ENCODE assay signal across 13 cellular contexts in the genomic region with DNA sequence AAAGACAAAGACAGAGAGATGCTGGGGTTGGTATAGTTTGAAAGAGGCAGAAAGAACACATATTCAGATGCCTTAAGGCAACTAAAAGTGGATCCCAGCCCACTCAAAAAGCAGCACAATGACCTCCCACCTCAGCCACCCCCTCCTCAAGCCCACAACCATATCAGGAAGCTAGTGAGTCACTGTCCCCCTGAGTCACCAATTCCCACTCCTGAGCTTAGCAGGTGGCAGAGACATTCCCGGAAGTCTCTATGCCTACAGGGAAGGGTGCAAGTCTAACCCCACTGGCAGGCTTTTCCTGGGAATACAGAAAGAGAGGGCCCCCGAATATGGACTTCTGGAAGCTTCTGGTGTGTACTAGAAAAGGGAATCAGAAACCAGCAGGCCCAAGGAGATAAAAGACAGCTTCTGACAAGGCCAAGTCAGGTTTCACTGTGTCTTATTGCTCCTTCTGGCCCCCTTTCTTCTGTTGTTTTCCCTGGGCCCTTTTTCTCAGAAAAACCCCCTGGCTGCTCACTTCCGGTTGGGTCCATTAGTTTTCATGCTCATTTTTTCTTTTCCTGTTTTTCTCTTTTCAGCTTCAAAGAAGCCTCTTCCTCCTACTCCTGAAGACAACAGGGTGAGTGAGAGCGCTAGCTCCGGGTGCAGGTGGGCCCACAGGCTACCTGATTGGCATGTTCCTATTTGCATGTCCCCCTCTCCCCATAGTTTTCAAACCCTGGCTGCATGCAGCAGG. TPM values are rescaled to one million over a fixed set of nuclear protein-coding genes. Genes with fewer than 3 reads are reported as not detected.
DNase-seq lines count a peak whose midpoint lies in the region; ATAC-seq, FAIRE-seq and TF ChIP-seq lines count a peak whose summit lies in the region.
"Had no signal": no experiment of that assay in that cellular context is flagged by ENCODE, and none has a peak within 500 bp of the region (broad histone marks: within the 10 kb centered on the region; RNA-seq: fewer than 3 reads in every experiment).

No MANE protein-coding gene starts in this region.

- 37 to 67% (median 55%) methylated on average over 5 of the region's 5 CpGs for WGBS in stomach, 5 donors
- 39 to 61% methylated on average over 5 of the region's 5 CpGs for WGBS in body of pancreas, 2 donors

- no peaks in the 10 kb centered on the region for H3K27me3 Mint-ChIP-seq in activated CD4-positive, alpha-beta T cell treated with anti-CD3 and anti-CD28 coated beads, Interleukin-2, amount 10 ng/mL, durations not matched to agents 24 days and 14 days

- no peaks in the 10 kb centered on the region for H3K36me3 ChIP-seq in stomach
- H3K36me3 ChIP-seq in body of pancreas (replicated peaks in 1 of 2; ENCODE audit: insufficient read depth in 1 of 2, low read depth in 2 of 2), result no peaks in the 10 kb centered on the region
- H3K36me3 ChIP-seq: tibial nerve had no signal

- intact Hi-C loops in activated CD4-positive, alpha-beta T cell treated with anti-CD3 and anti-CD28 coated beads, Interleukin-2, amount 10 ng/mL, durations not matched to agents 24 days and 14 days (cut with micrococcal nuclease), result loop anchor here (1.0 to 5.0 kb wide), 5 partner anchors 8 to 297 kb away; no protein-coding TSS in a partner anchor
- intact Hi-C loops in stomach (cut with DNase I; ENCODE audit: low total_unique reads) (no loop called here), body of pancreas (cut with DNase I) (no loop called here)

- H3K9me3 Mint-ChIP-seq in activated CD4-positive, alpha-beta T cell treated with anti-CD3 and anti-CD28 coated beads, Interleukin-2, amount 10 ng/mL, durations not matched to agents 24 days and 14 days, result no peaks in the 10 kb centered on the region

- DNase-seq in GM18507 (ENCODE audit: extremely low spot score, insufficient read length, low read depth) (no peak), astrocyte of the hippocampus (ENCODE audit: low read depth, low spot score) (peak; percentile 5), stomach (no peak), ecto neural progenitor cell (ENCODE audit: low spot score) (no peak), body of pancreas (no peak)
- peak; percentile 86 for DNase-seq in activated CD4-positive, alpha-beta T cell treated with anti-CD3 and anti-CD28 coated beads, Interleukin-2, amount 10 ng/mL, durations not matched to agents 24 days and 14 days
- DNase-seq in stimulated activated CD4-positive, alpha-beta T cell treated with anti-CD3 and anti-CD28 coated beads, Interleukin-4, amount 100 ng/mL, for 4 hours, result peak; percentile 53 to 86
- DNase-seq: IMR-90, NCI-H446 had no signal

- H3K4me1 Mint-ChIP-seq in activated CD4-positive, alpha-beta T cell treated with anti-CD3 and anti-CD28 coated beads, Interleukin-2, amount 10 ng/mL, durations not matched to agents 24 days and 14 days, result peaks cover 86% of the 10 kb centered on the region

- H3K27ac ChIP-seq in stomach (no peak overlapping the region), body of pancreas (no peak overlapping the region)
- H3K27ac ChIP-seq: tibial nerve had no signal

- H3K4me1 ChIP-seq in stomach (no peaks in the 10 kb centered on the region), body of pancreas (no peaks in the 10 kb centered on the region)
- H3K4me1 ChIP-seq: tibial nerve had no signal

- H3K36me3 Mint-ChIP-seq in activated CD4-positive, alpha-beta T cell treated with anti-CD3 and anti-CD28 coated beads, Interleukin-2, amount 10 ng/mL, durations not matched to agents 24 days and 14 days (ENCODE audit: low read depth), result peaks cover 91% of the 10 kb centered on the region

- TF ChIP-seq POLR2A in stomach (IDR thresholded peaks at IDR 0.05) (no peak), body of pancreas (IDR thresholded peaks at IDR 0.05) (no peak)

- peak overlapping the region; percentile 88 for H3K27ac Mint-ChIP-seq in activated CD4-positive, alpha-beta T cell treated with anti-CD3 and anti-CD28 coated beads, Interleukin-2, amount 10 ng/mL, durations not matched to agents 24 days and 14 days

- H3K4me3 ChIP-seq in stomach (no peak overlapping the region), body of pancreas (no peak overlapping the region)
- H3K4me3 ChIP-seq: skin epidermis, tibial nerve had no signal

- TF ChIP-seq CTCF in stomach (IDR thresholded peaks at IDR 0.05) (no peak), body of pancreas (IDR thresholded peaks at IDR 0.05) (no peak)

- H3K27me3 ChIP-seq in stomach, result no peaks in the 10 kb centered on the region
- no peaks in the 10 kb centered on the region for H3K27me3 ChIP-seq in body of pancreas
- H3K27me3 ChIP-seq: tibial nerve had no signal

- TF ChIP-seq EP300 in stomach (IDR thresholded peaks at IDR 0.05), result no peak

- H3K9me3 ChIP-seq in stomach (no peaks in the 10 kb centered on the region), body of pancreas (no peaks in the 10 kb centered on the region)
- H3K9me3 ChIP-seq: tibial nerve had no signal

- peak overlapping the region; percentile 78 for H3K4me3 Mint-ChIP-seq in activated CD4-positive, alpha-beta T cell treated with anti-CD3 and anti-CD28 coated beads, Interleukin-2, amount 10 ng/mL, durations not matched to agents 24 days and 14 days

- ATAC-seq in GM21367 (IDR thresholded peaks at IDR 0.05; ENCODE audit: unreplicated experiment), result no peak
- no peak for ATAC-seq in body of pancreas

- FAIRE-seq in GM18507 (lab: Jason Lieb, UNC), result peak; percentile 58

RNA-seq across cellular contexts. Expression of gene ITK, which starts 36.8 kb away (rescaled TPM):
- total RNA-seq in activated CD4-positive, alpha-beta T cell treated with anti-CD3 and anti-CD28 coated beads, Interleukin-2, amount 10 ng/mL, durations not matched to agents 24 days and 14 days, result 230 and 237 TPM in 2 replicates
- 1 to 10 TPM in 3 of 5 donors, under 1 TPM in 1, not detected in 1; 0.58 to 9.9 (median 6.9) TPM for total RNA-seq in stomach
- 1 to 10 TPM in 1 of 3 donors, under 1 TPM in 2; 0.90 to 2.3 (median 0.93) TPM for polyA plus RNA-seq in stomach
- 1 to 10 TPM in 1 of 2 donors, under 1 TPM in 1; 0.78 to 2.6 TPM for total RNA-seq in body of pancreas
- total RNA-seq: IMR-90 had no signal
- polyA plus RNA-seq: IMR-90 had no signal

RNA-seq across cellular contexts. Expression of gene CYFIP2, which starts 48.5 kb away (rescaled TPM):
- total RNA-seq in activated CD4-positive, alpha-beta T cell treated with anti-CD3 and anti-CD28 coated beads, Interleukin-2, amount 10 ng/mL, durations not matched to agents 24 days and 14 days, result 180 and 193 TPM in 2 replicates
- total RNA-seq in stomach (100 to 1,000 TPM in 2 of 5 donors, 10 to 100 TPM in 3; 19.0 to 162 (median 32.2) TPM), body of pancreas (10 to 100 TPM; 15.6 to 22.1 TPM)
- 10 to 100 TPM; 14.8 to 27.9 (median 19.1) TPM for polyA plus RNA-seq in stomach

RNA-seq across cellular contexts. Expression of gene GARIN3, which starts 51.4 kb away (rescaled TPM):
- total RNA-seq in activated CD4-positive, alpha-beta T cell treated with anti-CD3 and anti-CD28 coated beads, Interleukin-2, amount 10 ng/mL, durations not matched to agents 24 days and 14 days, result 0.19 and 0.36 TPM in 2 replicates
- total RNA-seq in stomach, result not detected
- not detected for polyA plus RNA-seq in stomach
- total RNA-seq in body of pancreas, result not detected
- total RNA-seq: IMR-90, SK-MEL-5, tibial nerve had no signal
- polyA plus RNA-seq: IMR-90 had no signal

Comparison
In these comparisons a context has a peak if more than half of its experiments do, and no peak if none do; other contexts are left out.
1. DNase-seq: peak in activated CD4-positive, alpha-beta T cell treated with anti-CD3 and anti-CD28 coated beads, Interleukin-2, amount 10 ng/mL, durations not matched to agents 24 days and 14 days (single experiment), astrocyte of the hippocampus (single experiment) and stimulated activated CD4-positive, alpha-beta T cell treated with anti-CD3 and anti-CD28 coated beads, Interleukin-4, amount 100 ng/mL, for 4 hours (2 of 2); none in GM18507 (single experiment), stomach (single experiment), ecto neural progenitor cell (single experiment) and body of pancreas (0 of 4).
2. RNA of gene ITK, which starts 36.8 kb away (total RNA-seq): 230 to 237 TPM in activated CD4-positive, alpha-beta T cell treated with anti-CD3 and anti-CD28 coated beads, Interleukin-2, amount 10 ng/mL, durations not matched to agents 24 days and 14 days; 0.58 to 9.9 TPM in stomach and 0.78 to 2.6 TPM in body of pancreas; every median in the first group is over 10 times any median in the second.